ENCODE assay signal across 20 cellular contexts in the genomic region with DNA sequence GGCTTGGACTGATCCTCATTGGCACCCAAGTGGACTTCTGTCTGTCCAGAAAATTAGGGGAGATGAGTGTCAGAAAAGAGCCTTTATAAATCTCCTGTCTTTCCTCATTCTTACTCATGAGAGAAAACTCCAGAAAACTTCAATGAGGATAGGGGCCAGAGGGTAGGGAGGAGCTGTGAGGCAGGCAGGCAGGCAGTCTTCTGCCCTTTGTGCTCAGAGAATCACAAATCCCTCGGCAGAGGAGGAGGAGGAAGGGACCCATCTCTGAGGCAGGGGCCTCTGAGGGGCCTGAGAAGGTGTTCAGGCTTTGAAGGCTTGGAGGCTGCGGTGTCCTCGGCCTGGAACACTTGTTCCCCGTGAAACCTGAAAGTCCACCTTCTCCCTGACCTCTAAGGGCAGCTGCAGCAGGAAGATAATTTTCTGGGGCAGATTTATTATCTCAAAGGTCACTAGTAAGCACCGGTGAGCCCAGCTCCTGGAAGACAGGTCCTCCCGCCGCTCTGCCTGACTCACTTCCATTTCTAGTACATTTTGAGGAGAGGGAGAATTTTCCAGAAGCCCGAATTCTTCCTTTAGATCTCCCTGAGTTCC.
"Had no signal": no experiment of that assay in that cellular context is flagged by ENCODE, and none has a peak within 500 bp of the region (broad histone marks: within the 10 kb centered on the region; RNA-seq: fewer than 3 reads in every experiment).

No MANE protein-coding gene starts in this region.

- ATAC-seq: activated CD8-positive, alpha-beta T cell treated with anti-CD3 and anti-CD28 coated beads for 36 hours; activated T-cell treated with anti-CD3 and anti-CD28 coated beads, Interleukin-2, amount 50 U/mL, for 72 hours had no signal

- H2AFZ ChIP-seq: parathyroid adenoma had no signal

- H3K9me3 ChIP-seq: colonic mucosa, neutrophil, tibial artery had no signal

- DNase-seq: activated B cell treated with CpG ODN at 0.5 μM for 24 hours; activated CD4-positive, alpha-beta T cell treated with anti-CD3 and anti-CD28 coated beads for 48 hours; activated CD8-positive, alpha-beta T cell treated with anti-CD3 and anti-CD28 coated beads for 36 hours; activated gamma-delta T cell treated with Interleukin-2 at 50 U/mL for 16 hours; activated T-cell treated with anti-CD3 and anti-CD28 coated beads, Interleukin-2, amount 50 U/mL, for 72 hours; amniotic stem cell; caudate nucleus; colonic mucosa; glutamatergic neuron; kidney glomerular epithelial cell; midbrain; stimulated activated CD4-positive, alpha-beta T cell treated with anti-CD3 and anti-CD28 coated beads, Interleukin-15, amount 100 ng/mL, for 24 hours; stimulated activated CD4-positive, alpha-beta T cell treated with anti-CD3 and anti-CD28 coated beads, Interleukin-4, amount 100 ng/mL, for 24 hours; stimulated activated naive CD4-positive, alpha-beta T cell; tibial artery had no signal

- H3K4me3 ChIP-seq: colonic mucosa, tibial artery had no signal

- H3K36me3 Mint-ChIP-seq: activated naive CD8-positive, alpha-beta T cell had no signal

- H3K9ac ChIP-seq: parathyroid adenoma had no signal

- H3K36me3 ChIP-seq: colonic mucosa, neutrophil, tibial artery had no signal

- H3K27ac ChIP-seq: colonic mucosa, neutrophil, parathyroid adenoma, tibial artery had no signal

- H3K4me1 ChIP-seq: colonic mucosa, parathyroid adenoma, tibial artery had no signal

- H3K79me2 ChIP-seq: parathyroid adenoma had no signal

- FAIRE-seq: endothelial cell of umbilical vein had no signal

- H3K27me3 Mint-ChIP-seq: activated B cell treated with CpG ODN at 0.5 μM for 24 hours; activated naive CD8-positive, alpha-beta T cell had no signal

- H3K9me3 Mint-ChIP-seq: activated B cell treated with CpG ODN at 0.5 μM for 24 hours; activated CD8-positive, alpha-beta T cell treated with anti-CD3 and anti-CD28 coated beads for 36 hours; activated T-cell treated with anti-CD3 and anti-CD28 coated beads, Interleukin-2, amount 50 U/mL, for 72 hours; T-helper 1 cell treated with Interleukin-12 subunit alpha and Interleukin-12 subunit beta and Interleukin-4 antibody, amounts not matched to agents 30 μg/mL and 1 μg/mL, for 36 hours had no signal

- H3K4me3 Mint-ChIP-seq: activated B cell treated with CpG ODN at 0.5 μM for 24 hours; activated CD8-positive, alpha-beta T cell treated with anti-CD3 and anti-CD28 coated beads for 36 hours; activated naive CD8-positive, alpha-beta T cell; activated T-cell treated with anti-CD3 and anti-CD28 coated beads, Interleukin-2, amount 50 U/mL, for 72 hours; T-helper 1 cell treated with Interleukin-12 subunit alpha and Interleukin-12 subunit beta and Interleukin-4 antibody, amounts not matched to agents 30 μg/mL and 1 μg/mL, for 36 hours had no signal

- H3K27ac Mint-ChIP-seq: activated B cell treated with CpG ODN at 0.5 μM for 24 hours; activated CD8-positive, alpha-beta T cell treated with anti-CD3 and anti-CD28 coated beads for 36 hours; activated naive CD8-positive, alpha-beta T cell; activated T-cell treated with anti-CD3 and anti-CD28 coated beads, Interleukin-2, amount 50 U/mL, for 72 hours; T-helper 1 cell treated with Interleukin-12 subunit alpha and Interleukin-12 subunit beta and Interleukin-4 antibody, amounts not matched to agents 30 μg/mL and 1 μg/mL, for 36 hours had no signal

- H3K27me3 ChIP-seq: neutrophil, tibial artery had no signal
